In genomic region chr7:5420108-5420840, GRCh38 we compare ENCODE assay signal across 1 cellular context.
TF ChIP-seq lines count a peak whose summit lies in the region.

No MANE protein-coding gene starts in this region.

TF ChIP-seq in HepG2, 621 proteins besides CTCF, POLR2A, EP300 and RAD21 (continued from another document and continues in another):
- TF ChIP-seq, protein P1, sequence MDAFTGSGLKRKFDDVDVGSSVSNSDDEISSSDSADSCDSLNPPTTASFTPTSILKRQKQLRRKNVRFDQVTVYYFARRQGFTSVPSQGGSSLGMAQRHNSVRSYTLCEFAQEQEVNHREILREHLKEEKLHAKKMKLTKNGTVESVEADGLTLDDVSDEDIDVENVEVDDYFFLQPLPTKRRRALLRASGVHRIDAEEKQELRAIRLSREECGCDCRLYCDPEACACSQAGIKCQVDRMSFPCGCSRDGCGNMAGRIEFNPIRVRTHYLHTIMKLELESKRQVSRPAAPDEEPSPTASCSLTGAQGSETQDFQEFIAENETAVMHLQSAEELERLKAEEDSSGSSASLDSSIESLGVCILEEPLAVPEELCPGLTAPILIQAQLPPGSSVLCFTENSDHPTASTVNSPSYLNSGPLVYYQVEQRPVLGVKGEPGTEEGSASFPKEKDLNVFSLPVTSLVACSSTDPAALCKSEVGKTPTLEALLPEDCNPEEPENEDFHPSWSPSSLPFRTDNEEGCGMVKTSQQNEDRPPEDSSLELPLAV (CRISPR knock-in tag; conservative IDR thresholded peaks at IDR 0.05; ENCODE audit: low read depth): no peak
- TF ChIP-seq PAXIP1 (CRISPR knock-in tag; conservative IDR thresholded peaks at IDR 0.05): no peak
- no peak for TF ChIP-seq ZNF607 (CRISPR knock-in tag; IDR thresholded peaks at IDR 0.05; ENCODE audit: borderline replicate concordance)
- no peak for TF ChIP-seq CENPT (CRISPR knock-in tag; IDR thresholded peaks at IDR 0.05; ENCODE audit: low read depth)
- TF ChIP-seq IKZF4 (CRISPR knock-in tag; IDR thresholded peaks at IDR 0.05; ENCODE audit: borderline replicate concordance, low read depth, not compliant biosample characterization): no peak
- no peak for TF ChIP-seq RBAK (CRISPR knock-in tag; IDR thresholded peaks at IDR 0.05)
- no peak for TF ChIP-seq HBP1 (CRISPR knock-in tag; IDR thresholded peaks at IDR 0.05; ENCODE audit: low read depth)
- peak; percentile 65 for TF ChIP-seq RBFOX2 (IDR thresholded peaks at IDR 0.05; ENCODE audit: low read depth, low read length)
- 0 out of 2 replicates have a peak, but pooled peaks have one; percentile 49 for TF ChIP-seq ZNF317 (CRISPR knock-in tag; IDR thresholded peaks at IDR 0.05)
- TF ChIP-seq, protein P2, sequence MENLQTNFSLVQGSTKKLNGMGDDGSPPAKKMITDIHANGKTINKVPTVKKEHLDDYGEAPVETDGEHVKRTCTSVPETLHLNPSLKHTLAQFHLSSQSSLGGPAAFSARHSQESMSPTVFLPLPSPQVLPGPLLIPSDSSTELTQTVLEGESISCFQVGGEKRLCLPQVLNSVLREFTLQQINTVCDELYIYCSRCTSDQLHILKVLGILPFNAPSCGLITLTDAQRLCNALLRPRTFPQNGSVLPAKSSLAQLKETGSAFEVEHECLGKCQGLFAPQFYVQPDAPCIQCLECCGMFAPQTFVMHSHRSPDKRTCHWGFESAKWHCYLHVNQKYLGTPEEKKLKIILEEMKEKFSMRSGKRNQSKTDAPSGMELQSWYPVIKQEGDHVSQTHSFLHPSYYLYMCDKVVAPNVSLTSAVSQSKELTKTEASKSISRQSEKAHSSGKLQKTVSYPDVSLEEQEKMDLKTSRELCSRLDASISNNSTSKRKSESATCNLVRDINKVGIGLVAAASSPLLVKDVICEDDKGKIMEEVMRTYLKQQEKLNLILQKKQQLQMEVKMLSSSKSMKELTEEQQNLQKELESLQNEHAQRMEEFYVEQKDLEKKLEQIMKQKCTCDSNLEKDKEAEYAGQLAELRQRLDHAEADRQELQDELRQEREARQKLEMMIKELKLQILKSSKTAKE (CRISPR knock-in tag; IDR thresholded peaks at IDR 0.05; ENCODE audit: borderline replicate concordance): no peak
- no peak for TF ChIP-seq MAFF (IDR thresholded peaks at IDR 0.05; ENCODE audit: low read depth, low read length)
- TF ChIP-seq, protein P3, sequence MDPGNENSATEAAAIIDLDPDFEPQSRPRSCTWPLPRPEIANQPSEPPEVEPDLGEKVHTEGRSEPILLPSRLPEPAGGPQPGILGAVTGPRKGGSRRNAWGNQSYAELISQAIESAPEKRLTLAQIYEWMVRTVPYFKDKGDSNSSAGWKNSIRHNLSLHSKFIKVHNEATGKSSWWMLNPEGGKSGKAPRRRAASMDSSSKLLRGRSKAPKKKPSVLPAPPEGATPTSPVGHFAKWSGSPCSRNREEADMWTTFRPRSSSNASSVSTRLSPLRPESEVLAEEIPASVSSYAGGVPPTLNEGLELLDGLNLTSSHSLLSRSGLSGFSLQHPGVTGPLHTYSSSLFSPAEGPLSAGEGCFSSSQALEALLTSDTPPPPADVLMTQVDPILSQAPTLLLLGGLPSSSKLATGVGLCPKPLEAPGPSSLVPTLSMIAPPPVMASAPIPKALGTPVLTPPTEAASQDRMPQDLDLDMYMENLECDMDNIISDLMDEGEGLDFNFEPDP (CRISPR knock-in tag; conservative IDR thresholded peaks at IDR 0.05): no peak
- no peak for TF ChIP-seq FOSL1 (CRISPR knock-in tag; IDR thresholded peaks at IDR 0.05; ENCODE audit: borderline replicate concordance)
- TF ChIP-seq ZNF136 (CRISPR knock-in tag; IDR thresholded peaks at IDR 0.05; ENCODE audit: low read depth): no peak
- no peak for TF ChIP-seq ZNF34 (CRISPR knock-in tag; IDR thresholded peaks at IDR 0.05; ENCODE audit: borderline replicate concordance)
- TF ChIP-seq HNRNPL (IDR thresholded peaks at IDR 0.05; ENCODE audit: low read depth, low read length): 0 out of 2 replicates have a peak, but pooled peaks have one; percentile 41
- TF ChIP-seq, protein P4, sequence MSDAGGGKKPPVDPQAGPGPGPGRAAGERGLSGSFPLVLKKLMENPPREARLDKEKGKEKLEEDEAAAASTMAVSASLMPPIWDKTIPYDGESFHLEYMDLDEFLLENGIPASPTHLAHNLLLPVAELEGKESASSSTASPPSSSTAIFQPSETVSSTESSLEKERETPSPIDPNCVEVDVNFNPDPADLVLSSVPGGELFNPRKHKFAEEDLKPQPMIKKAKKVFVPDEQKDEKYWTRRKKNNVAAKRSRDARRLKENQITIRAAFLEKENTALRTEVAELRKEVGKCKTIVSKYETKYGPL (CRISPR knock-in tag; IDR thresholded peaks at IDR 0.05): no peak
- no peak for TF ChIP-seq FOXM1 (CRISPR knock-in tag; IDR thresholded peaks at IDR 0.05)
- TF ChIP-seq PRMT3 (CRISPR knock-in tag; IDR thresholded peaks at IDR 0.05; ENCODE audit: borderline replicate concordance, low read depth): no peak
- no peak for TF ChIP-seq ZFYVE20 (CRISPR knock-in tag; IDR thresholded peaks at IDR 0.05; ENCODE audit: borderline replicate concordance, low read depth)
- TF ChIP-seq FOSL2 (CRISPR knock-in tag; IDR thresholded peaks at IDR 0.05): no peak
- TF ChIP-seq ZSCAN12 (CRISPR knock-in tag; IDR thresholded peaks at IDR 0.05): no peak
- TF ChIP-seq DNMT1 (CRISPR knock-in tag; IDR thresholded peaks at IDR 0.05): no peak
- no peak for TF ChIP-seq PCBP2 (optimal IDR thresholded peaks at IDR 0.05; ENCODE audit: low read depth, low read length, poor library complexity, severe bottlenecking)
- TF ChIP-seq GABPB1 (CRISPR knock-in tag; IDR thresholded peaks at IDR 0.05): peak; percentile 13; the same call in 1 of the 2 replicates
- TF ChIP-seq ZNF543 (CRISPR knock-in tag; IDR thresholded peaks at IDR 0.05): no peak
- peak; percentile 92 for TF ChIP-seq AGO2 (optimal IDR thresholded peaks at IDR 0.05; ENCODE audit: low read depth, low read length)
- TF ChIP-seq TBX2 (CRISPR knock-in tag; IDR thresholded peaks at IDR 0.05; ENCODE audit: borderline replicate concordance): peak; percentile 3; the same call in 1 of the 2 replicates
- no peak for TF ChIP-seq REL (CRISPR knock-in tag; conservative IDR thresholded peaks at IDR 0.05)
- TF ChIP-seq SAP130 (CRISPR knock-in tag; IDR thresholded peaks at IDR 0.05; ENCODE audit: low read depth): peak; percentile 39; the same call in 1 of the 2 replicates
- TF ChIP-seq ZSCAN25 (CRISPR knock-in tag; IDR thresholded peaks at IDR 0.05): no peak
- no peak for TF ChIP-seq ZNF562 (CRISPR knock-in tag; IDR thresholded peaks at IDR 0.05; ENCODE audit: borderline replicate concordance)
- TF ChIP-seq XRCC5 (optimal IDR thresholded peaks at IDR 0.05; ENCODE audit: low read length): no peak
- no peak for TF ChIP-seq SP5 (CRISPR knock-in tag; IDR thresholded peaks at IDR 0.05; ENCODE audit: borderline replicate concordance, low read depth)
- no peak for TF ChIP-seq CBX5 (CRISPR knock-in tag; IDR thresholded peaks at IDR 0.05; ENCODE audit: borderline replicate concordance)
- TF ChIP-seq, protein P5, sequence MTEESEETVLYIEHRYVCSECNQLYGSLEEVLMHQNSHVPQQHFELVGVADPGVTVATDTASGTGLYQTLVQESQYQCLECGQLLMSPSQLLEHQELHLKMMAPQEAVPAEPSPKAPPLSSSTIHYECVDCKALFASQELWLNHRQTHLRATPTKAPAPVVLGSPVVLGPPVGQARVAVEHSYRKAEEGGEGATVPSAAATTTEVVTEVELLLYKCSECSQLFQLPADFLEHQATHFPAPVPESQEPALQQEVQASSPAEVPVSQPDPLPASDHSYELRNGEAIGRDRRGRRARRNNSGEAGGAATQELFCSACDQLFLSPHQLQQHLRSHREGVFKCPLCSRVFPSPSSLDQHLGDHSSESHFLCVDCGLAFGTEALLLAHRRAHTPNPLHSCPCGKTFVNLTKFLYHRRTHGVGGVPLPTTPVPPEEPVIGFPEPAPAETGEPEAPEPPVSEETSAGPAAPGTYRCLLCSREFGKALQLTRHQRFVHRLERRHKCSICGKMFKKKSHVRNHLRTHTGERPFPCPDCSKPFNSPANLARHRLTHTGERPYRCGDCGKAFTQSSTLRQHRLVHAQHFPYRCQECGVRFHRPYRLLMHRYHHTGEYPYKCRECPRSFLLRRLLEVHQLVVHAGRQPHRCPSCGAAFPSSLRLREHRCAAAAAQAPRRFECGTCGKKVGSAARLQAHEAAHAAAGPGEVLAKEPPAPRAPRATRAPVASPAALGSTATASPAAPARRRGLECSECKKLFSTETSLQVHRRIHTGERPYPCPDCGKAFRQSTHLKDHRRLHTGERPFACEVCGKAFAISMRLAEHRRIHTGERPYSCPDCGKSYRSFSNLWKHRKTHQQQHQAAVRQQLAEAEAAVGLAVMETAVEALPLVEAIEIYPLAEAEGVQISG (CRISPR knock-in tag; IDR thresholded peaks at IDR 0.05): peak; percentile 24; the same call in 1 of the 2 replicates
- TF ChIP-seq ZNF75D (CRISPR knock-in tag; IDR thresholded peaks at IDR 0.05; ENCODE audit: borderline replicate concordance): no peak
- TF ChIP-seq, protein P6, sequence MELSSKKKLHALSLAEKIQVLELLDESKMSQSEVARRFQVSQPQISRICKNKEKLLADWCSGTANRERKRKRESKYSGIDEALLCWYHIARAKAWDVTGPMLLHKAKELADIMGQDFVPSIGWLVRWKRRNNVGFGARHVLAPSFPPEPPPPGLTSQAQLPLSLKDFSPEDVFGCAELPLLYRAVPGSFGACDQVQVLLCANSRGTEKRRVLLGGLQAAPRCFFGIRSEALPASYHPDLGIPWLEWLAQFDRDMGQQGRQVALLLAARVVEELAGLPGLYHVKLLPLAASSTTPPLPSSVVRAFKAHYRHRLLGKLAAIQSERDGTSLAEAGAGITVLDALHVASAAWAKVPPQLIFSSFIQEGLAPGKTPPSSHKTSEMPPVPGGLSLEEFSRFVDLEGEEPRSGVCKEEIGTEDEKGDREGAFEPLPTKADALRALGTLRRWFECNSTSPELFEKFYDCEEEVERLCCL (CRISPR knock-in tag; IDR thresholded peaks at IDR 0.05; ENCODE audit: borderline replicate concordance): no peak
- no peak for TF ChIP-seq MXI1 (IDR thresholded peaks at IDR 0.05; ENCODE audit: borderline replicate concordance, low read depth, low read length)
- no peak for TF ChIP-seq BRD4 (CRISPR knock-in tag; IDR thresholded peaks at IDR 0.05)
- TF ChIP-seq ZNF446 (CRISPR knock-in tag; IDR thresholded peaks at IDR 0.05): 0 out of 2 replicates have a peak, but pooled peaks have one; percentile 58
- 0 out of 2 replicates have a peak, but pooled peaks have one; percentile 33 for TF ChIP-seq ZNF138 (CRISPR knock-in tag; IDR thresholded peaks at IDR 0.05; ENCODE audit: low read depth)
- TF ChIP-seq NFYC (CRISPR knock-in tag; IDR thresholded peaks at IDR 0.05): no peak
- TF ChIP-seq, protein P7, sequence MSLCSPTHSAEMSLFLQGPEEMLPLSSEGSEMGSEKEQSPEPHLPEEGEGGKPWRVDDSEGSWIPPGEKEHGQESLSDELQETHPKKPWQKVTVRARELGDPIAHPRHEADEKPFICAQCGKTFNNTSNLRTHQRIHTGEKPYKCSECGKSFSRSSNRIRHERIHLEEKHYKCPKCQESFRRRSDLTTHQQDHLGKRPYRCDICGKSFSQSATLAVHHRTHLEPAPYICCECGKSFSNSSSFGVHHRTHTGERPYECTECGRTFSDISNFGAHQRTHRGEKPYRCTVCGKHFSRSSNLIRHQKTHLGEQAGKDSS (CRISPR knock-in tag; IDR thresholded peaks at IDR 0.05; ENCODE audit: borderline replicate concordance, low read depth): no peak
- no peak for TF ChIP-seq ZNF570 (CRISPR knock-in tag; IDR thresholded peaks at IDR 0.05; ENCODE audit: borderline replicate concordance)
- no peak for TF ChIP-seq ZNF556 (CRISPR knock-in tag; IDR thresholded peaks at IDR 0.05; ENCODE audit: borderline replicate concordance)
- no peak for TF ChIP-seq NPAS2 (CRISPR knock-in tag; IDR thresholded peaks at IDR 0.05; ENCODE audit: borderline replicate concordance)
- TF ChIP-seq, protein P8, sequence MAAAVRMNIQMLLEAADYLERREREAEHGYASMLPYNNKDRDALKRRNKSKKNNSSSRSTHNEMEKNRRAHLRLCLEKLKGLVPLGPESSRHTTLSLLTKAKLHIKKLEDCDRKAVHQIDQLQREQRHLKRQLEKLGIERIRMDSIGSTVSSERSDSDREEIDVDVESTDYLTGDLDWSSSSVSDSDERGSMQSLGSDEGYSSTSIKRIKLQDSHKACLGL (CRISPR knock-in tag; IDR thresholded peaks at IDR 0.05): no peak
- no peak for TF ChIP-seq ZMYM2 (CRISPR knock-in tag; IDR thresholded peaks at IDR 0.05)
- 0 out of 2 replicates have a peak, but pooled peaks have one; percentile 34 for TF ChIP-seq ZNF790 (CRISPR knock-in tag; IDR thresholded peaks at IDR 0.05; ENCODE audit: borderline replicate concordance)
